1 cellular context compared by ENCODE assay signal in the genomic region with DNA sequence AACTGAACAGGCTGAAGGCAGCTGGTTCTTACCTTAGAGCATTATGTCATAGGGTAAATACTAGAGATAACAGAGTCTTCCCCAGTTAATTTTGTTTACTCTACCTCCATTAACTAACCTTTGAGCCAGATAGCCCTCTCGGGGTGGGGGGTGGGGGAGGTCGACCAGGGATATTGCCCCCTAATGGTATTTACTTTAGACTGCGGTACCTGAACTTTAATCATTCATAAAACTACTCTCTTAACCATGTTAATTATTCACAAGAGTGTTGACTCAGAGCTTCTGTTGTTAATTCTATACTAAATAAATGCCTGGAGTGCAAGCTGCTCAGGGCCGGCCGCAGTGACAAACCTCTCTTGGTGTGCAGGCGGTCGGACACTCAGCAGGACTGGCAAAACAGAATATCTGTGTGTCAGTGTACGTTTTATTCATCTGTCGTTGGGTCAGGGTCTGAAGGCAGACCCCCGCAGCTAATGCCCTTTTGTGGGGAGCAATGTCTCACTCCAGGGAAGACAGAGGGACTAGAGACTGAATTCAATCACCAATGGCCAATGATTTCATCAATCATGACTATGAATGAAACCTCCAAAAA.
TF ChIP-seq lines count a peak whose summit lies in the region.

No MANE protein-coding gene starts in this region.

TF ChIP-seq in HepG2, 621 proteins besides CTCF, POLR2A, EP300 and RAD21 (continued from another document and continues in another):
- TF ChIP-seq, protein P1, sequence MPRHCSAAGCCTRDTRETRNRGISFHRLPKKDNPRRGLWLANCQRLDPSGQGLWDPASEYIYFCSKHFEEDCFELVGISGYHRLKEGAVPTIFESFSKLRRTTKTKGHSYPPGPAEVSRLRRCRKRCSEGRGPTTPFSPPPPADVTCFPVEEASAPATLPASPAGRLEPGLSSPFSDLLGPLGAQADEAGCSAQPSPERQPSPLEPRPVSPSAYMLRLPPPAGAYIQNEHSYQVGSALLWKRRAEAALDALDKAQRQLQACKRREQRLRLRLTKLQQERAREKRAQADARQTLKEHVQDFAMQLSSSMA (CRISPR knock-in tag; IDR thresholded peaks at IDR 0.05) = 0 out of 2 replicates have a peak, but pooled peaks have one; percentile 8
- no peak for TF ChIP-seq ZNF724P (CRISPR knock-in tag; IDR thresholded peaks at IDR 0.05; ENCODE audit: borderline replicate concordance)
- TF ChIP-seq ZNF747 (CRISPR knock-in tag; IDR thresholded peaks at IDR 0.05; ENCODE audit: borderline replicate concordance) = no peak
- TF ChIP-seq U2AF2 (IDR thresholded peaks at IDR 0.05; ENCODE audit: low read depth, low read length) = no peak
- no peak for TF ChIP-seq PRPF4 (IDR thresholded peaks at IDR 0.05; ENCODE audit: low read depth, low read length, poor library complexity, severe bottlenecking)
- TF ChIP-seq, protein P2, sequence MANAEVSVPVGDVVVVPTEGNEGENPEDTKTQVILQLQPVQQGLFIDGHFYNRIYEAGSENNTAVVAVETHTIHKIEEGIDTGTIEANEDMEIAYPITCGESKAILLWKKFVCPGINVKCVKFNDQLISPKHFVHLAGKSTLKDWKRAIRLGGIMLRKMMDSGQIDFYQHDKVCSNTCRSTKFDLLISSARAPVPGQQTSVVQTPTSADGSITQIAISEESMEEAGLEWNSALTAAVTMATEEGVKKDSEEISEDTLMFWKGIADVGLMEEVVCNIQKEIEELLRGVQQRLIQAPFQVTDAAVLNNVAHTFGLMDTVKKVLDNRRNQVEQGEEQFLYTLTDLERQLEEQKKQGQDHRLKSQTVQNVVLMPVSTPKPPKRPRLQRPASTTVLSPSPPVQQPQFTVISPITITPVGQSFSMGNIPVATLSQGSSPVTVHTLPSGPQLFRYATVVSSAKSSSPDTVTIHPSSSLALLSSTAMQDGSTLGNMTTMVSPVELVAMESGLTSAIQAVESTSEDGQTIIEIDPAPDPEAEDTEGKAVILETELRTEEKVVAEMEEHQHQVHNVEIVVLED (CRISPR knock-in tag; IDR thresholded peaks at IDR 0.05; ENCODE audit: borderline replicate concordance) = peak; percentile 37; the same call in 1 of the 2 replicates
- TF ChIP-seq, protein P3, sequence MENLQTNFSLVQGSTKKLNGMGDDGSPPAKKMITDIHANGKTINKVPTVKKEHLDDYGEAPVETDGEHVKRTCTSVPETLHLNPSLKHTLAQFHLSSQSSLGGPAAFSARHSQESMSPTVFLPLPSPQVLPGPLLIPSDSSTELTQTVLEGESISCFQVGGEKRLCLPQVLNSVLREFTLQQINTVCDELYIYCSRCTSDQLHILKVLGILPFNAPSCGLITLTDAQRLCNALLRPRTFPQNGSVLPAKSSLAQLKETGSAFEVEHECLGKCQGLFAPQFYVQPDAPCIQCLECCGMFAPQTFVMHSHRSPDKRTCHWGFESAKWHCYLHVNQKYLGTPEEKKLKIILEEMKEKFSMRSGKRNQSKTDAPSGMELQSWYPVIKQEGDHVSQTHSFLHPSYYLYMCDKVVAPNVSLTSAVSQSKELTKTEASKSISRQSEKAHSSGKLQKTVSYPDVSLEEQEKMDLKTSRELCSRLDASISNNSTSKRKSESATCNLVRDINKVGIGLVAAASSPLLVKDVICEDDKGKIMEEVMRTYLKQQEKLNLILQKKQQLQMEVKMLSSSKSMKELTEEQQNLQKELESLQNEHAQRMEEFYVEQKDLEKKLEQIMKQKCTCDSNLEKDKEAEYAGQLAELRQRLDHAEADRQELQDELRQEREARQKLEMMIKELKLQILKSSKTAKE (CRISPR knock-in tag; IDR thresholded peaks at IDR 0.05; ENCODE audit: borderline replicate concordance) = peak; percentile 59; the same call in 1 of the 2 replicates
- TF ChIP-seq, protein P4, sequence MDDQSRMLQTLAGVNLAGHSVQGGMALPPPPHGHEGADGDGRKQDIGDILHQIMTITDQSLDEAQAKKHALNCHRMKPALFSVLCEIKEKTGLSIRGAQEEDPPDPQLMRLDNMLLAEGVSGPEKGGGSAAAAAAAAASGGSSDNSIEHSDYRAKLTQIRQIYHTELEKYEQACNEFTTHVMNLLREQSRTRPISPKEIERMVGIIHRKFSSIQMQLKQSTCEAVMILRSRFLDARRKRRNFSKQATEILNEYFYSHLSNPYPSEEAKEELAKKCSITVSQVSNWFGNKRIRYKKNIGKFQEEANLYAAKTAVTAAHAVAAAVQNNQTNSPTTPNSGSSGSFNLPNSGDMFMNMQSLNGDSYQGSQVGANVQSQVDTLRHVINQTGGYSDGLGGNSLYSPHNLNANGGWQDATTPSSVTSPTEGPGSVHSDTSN (CRISPR knock-in tag; IDR thresholded peaks at IDR 0.05; ENCODE audit: borderline replicate concordance) = no peak
- TF ChIP-seq, protein P5, sequence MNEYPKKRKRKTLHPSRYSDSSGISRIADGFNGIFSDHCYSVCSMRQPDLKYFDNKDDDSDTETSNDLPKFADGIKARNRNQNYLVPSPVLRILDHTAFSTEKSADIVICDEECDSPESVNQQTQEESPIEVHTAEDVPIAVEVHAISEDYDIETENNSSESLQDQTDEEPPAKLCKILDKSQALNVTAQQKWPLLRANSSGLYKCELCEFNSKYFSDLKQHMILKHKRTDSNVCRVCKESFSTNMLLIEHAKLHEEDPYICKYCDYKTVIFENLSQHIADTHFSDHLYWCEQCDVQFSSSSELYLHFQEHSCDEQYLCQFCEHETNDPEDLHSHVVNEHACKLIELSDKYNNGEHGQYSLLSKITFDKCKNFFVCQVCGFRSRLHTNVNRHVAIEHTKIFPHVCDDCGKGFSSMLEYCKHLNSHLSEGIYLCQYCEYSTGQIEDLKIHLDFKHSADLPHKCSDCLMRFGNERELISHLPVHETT (CRISPR knock-in tag; conservative IDR thresholded peaks at IDR 0.05) = no peak
- no peak for TF ChIP-seq XRCC5 (optimal IDR thresholded peaks at IDR 0.05; ENCODE audit: low read length)
- peak; percentile 69 for TF ChIP-seq CBX1 (IDR thresholded peaks at IDR 0.05; ENCODE audit: low read depth)
- no peak for TF ChIP-seq HMGA1 (CRISPR knock-in tag; conservative IDR thresholded peaks at IDR 0.05)
- no peak for TF ChIP-seq FLYWCH1 (CRISPR knock-in tag; IDR thresholded peaks at IDR 0.05)
- peak; percentile 93 for TF ChIP-seq ZNF605 (CRISPR knock-in tag; IDR thresholded peaks at IDR 0.05)
- TF ChIP-seq GTF2F1 (IDR thresholded peaks at IDR 0.05; ENCODE audit: low read length) = no peak
- peak; percentile 95 for TF ChIP-seq PPARG (CRISPR knock-in tag; conservative IDR thresholded peaks at IDR 0.05)
- TF ChIP-seq, protein P6, sequence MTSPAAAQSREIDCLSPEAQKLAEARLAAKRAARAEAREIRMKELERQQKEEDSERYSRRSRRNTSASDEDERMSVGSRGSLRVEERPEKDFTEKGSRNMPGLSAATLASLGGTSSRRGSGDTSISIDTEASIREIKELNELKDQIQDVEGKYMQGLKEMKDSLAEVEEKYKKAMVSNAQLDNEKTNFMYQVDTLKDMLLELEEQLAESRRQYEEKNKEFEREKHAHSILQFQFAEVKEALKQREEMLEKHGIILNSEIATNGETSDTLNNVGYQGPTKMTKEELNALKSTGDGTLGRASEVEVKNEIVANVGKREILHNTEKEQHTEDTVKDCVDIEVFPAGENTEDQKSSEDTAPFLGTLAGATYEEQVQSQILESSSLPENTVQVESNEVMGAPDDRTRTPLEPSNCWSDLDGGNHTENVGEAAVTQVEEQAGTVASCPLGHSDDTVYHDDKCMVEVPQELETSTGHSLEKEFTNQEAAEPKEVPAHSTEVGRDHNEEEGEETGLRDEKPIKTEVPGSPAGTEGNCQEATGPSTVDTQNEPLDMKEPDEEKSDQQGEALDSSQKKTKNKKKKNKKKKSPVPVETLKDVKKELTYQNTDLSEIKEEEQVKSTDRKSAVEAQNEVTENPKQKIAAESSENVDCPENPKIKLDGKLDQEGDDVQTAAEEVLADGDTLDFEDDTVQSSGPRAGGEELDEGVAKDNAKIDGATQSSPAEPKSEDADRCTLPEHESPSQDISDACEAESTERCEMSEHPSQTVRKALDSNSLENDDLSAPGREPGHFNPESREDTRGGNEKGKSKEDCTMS (CRISPR knock-in tag; conservative IDR thresholded peaks at IDR 0.05) = no peak
- peak; percentile 75 for TF ChIP-seq FOSL2 (CRISPR knock-in tag; IDR thresholded peaks at IDR 0.05)
- peak; percentile 56; the same call in 1 of the 2 replicates for TF ChIP-seq ZNF766 (CRISPR knock-in tag; IDR thresholded peaks at IDR 0.05; ENCODE audit: borderline replicate concordance)
- no peak for TF ChIP-seq ZC3H13 (CRISPR knock-in tag; IDR thresholded peaks at IDR 0.05)
- TF ChIP-seq ZBTB21 (CRISPR knock-in tag; IDR thresholded peaks at IDR 0.05) = no peak
- no peak for TF ChIP-seq RAD51 (IDR thresholded peaks at IDR 0.05; ENCODE audit: borderline replicate concordance)
- TF ChIP-seq, protein P7, sequence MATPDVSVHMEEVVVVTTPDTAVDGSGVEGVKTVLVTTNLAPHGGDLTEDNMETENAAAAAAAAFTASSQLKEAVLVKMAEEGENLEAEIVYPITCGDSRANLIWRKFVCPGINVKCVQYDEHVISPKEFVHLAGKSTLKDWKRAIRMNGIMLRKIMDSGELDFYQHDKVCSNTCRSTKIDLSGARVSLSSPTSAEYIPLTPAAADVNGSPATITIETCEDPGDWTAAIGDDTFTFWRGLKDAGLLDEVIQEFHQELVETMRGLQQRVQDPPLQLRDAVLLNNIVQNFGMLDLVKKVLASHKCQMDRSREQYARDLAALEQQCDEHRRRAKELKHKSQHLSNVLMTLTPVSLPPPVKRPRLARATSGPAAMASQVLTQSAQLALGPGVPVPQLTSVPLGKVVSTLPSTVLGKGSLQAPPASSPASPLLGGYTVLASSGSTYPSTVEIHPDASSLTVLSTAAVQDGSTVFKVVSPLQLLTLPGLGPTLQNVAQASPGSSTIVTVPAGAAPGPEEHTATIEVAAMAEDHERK (CRISPR knock-in tag; IDR thresholded peaks at IDR 0.05; ENCODE audit: low read depth) = no peak
- TF ChIP-seq TCF7 (IDR thresholded peaks at IDR 0.05; ENCODE audit: low read depth) = peak; percentile 96
- TF ChIP-seq, protein P8, sequence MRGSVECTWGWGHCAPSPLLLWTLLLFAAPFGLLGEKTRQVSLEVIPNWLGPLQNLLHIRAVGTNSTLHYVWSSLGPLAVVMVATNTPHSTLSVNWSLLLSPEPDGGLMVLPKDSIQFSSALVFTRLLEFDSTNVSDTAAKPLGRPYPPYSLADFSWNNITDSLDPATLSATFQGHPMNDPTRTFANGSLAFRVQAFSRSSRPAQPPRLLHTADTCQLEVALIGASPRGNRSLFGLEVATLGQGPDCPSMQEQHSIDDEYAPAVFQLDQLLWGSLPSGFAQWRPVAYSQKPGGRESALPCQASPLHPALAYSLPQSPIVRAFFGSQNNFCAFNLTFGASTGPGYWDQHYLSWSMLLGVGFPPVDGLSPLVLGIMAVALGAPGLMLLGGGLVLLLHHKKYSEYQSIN (CRISPR knock-in tag; IDR thresholded peaks at IDR 0.05; ENCODE audit: borderline replicate concordance) = no peak
- TF ChIP-seq ZSCAN30 (CRISPR knock-in tag; IDR thresholded peaks at IDR 0.05) = no peak; the same call in 1 of the 2 replicates
- peak; percentile 47; the same call in 1 of the 2 replicates for TF ChIP-seq ZFY (CRISPR knock-in tag; IDR thresholded peaks at IDR 0.05)
- TF ChIP-seq ZKSCAN8 (CRISPR knock-in tag; IDR thresholded peaks at IDR 0.05; ENCODE audit: borderline replicate concordance) = peak; percentile 74
- TF ChIP-seq ZNF501 (CRISPR knock-in tag; IDR thresholded peaks at IDR 0.05) = peak; percentile 91
- TF ChIP-seq PHF8 (CRISPR knock-in tag; IDR thresholded peaks at IDR 0.05) = peak; percentile 57
- TF ChIP-seq, protein P9, sequence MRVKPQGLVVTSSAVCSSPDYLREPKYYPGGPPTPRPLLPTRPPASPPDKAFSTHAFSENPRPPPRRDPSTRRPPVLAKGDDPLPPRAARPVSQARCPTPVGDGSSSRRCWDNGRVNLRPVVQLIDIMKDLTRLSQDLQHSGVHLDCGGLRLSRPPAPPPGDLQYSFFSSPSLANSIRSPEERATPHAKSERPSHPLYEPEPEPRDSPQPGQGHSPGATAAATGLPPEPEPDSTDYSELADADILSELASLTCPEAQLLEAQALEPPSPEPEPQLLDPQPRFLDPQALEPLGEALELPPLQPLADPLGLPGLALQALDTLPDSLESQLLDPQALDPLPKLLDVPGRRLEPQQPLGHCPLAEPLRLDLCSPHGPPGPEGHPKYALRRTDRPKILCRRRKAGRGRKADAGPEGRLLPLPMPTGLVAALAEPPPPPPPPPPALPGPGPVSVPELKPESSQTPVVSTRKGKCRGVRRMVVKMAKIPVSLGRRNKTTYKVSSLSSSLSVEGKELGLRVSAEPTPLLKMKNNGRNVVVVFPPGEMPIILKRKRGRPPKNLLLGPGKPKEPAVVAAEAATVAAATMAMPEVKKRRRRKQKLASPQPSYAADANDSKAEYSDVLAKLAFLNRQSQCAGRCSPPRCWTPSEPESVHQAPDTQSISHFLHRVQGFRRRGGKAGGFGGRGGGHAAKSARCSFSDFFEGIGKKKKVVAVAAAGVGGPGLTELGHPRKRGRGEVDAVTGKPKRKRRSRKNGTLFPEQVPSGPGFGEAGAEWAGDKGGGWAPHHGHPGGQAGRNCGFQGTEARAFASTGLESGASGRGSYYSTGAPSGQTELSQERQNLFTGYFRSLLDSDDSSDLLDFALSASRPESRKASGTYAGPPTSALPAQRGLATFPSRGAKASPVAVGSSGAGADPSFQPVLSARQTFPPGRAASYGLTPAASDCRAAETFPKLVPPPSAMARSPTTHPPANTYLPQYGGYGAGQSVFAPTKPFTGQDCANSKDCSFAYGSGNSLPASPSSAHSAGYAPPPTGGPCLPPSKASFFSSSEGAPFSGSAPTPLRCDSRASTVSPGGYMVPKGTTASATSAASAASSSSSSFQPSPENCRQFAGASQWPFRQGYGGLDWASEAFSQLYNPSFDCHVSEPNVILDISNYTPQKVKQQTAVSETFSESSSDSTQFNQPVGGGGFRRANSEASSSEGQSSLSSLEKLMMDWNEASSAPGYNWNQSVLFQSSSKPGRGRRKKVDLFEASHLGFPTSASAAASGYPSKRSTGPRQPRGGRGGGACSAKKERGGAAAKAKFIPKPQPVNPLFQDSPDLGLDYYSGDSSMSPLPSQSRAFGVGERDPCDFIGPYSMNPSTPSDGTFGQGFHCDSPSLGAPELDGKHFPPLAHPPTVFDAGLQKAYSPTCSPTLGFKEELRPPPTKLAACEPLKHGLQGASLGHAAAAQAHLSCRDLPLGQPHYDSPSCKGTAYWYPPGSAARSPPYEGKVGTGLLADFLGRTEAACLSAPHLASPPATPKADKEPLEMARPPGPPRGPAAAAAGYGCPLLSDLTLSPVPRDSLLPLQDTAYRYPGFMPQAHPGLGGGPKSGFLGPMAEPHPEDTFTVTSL (CRISPR knock-in tag; IDR thresholded peaks at IDR 0.05; ENCODE audit: borderline replicate concordance) = peak; percentile 88; the same call in 1 of the 2 replicates
- TF ChIP-seq IKZF4 (CRISPR knock-in tag; IDR thresholded peaks at IDR 0.05; ENCODE audit: borderline replicate concordance, low read depth, not compliant biosample characterization) = no peak
